In the genomic region with DNA sequence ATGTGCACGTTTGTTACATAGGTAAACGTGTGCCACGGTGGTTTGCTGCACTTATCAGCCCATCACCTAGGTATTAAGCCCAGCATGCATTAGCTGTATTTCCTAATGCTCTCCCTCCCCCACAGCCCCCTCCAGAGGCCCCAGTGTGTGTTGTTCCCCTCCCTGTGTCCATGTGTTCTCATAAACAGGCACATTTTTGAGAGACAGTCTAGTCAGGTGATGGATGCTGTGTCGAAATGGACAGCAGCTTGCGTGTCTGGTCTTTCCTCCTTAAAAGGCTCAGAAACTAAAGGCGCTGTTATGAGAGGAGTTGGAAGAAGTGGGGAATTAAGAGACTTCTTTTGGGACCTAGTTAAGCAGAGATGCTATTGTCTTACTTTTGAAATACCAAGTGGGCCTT, we compare ENCODE assay signal across 24 cellular contexts.
"Had no signal": no experiment of that assay in that cellular context is flagged by ENCODE, and none has a peak within 500 bp of the region (broad histone marks: within the 10 kb centered on the region; RNA-seq: fewer than 3 reads in every experiment).

No MANE protein-coding gene starts in this region.

- DNase-seq: activated gamma-delta T cell treated with Interleukin-2 at 50 U/mL for 16 hours; activated T-cell treated with anti-CD3 and anti-CD28 coated beads, Interleukin-2, amount 50 U/mL, for 1 hour; colonic mucosa; dorsolateral prefrontal cortex; effector memory CD8-positive, alpha-beta T cell; esophagus squamous epithelium; heart right ventricle; kidney; mammary epithelial cell; midbrain; natural killer cell; ovary; psoas muscle; stimulated activated CD4-positive, alpha-beta T cell treated with anti-CD3 and anti-CD28 coated beads, Interleukin-1b, Interleukin-23, amount 100 ng/mL, for 48 hours; substantia nigra; T-cell; thyroid gland had no signal

- H3K4me1 ChIP-seq: colonic mucosa, esophagus squamous epithelium, heart right ventricle, right atrium auricular region, thyroid gland had no signal

- H3K4me3 ChIP-seq: colonic mucosa, dorsolateral prefrontal cortex, esophagus squamous epithelium, heart right ventricle, ovary, psoas muscle, right atrium auricular region, thyroid gland had no signal

- H3K27ac ChIP-seq: colonic mucosa, dorsolateral prefrontal cortex, esophagus squamous epithelium, heart right ventricle, neutrophil, ovary, psoas muscle, right atrium auricular region, thyroid gland had no signal

- H3K27me3 Mint-ChIP-seq: activated naive CD4-positive, alpha-beta T cell treated with anti-CD3 and anti-CD28 coated beads, Interleukin-2, amount 50 U/mL, for 24 hours; central memory CD8-positive, alpha-beta T cell; effector memory CD8-positive, alpha-beta T cell; stimulated activated naive CD8-positive, alpha-beta T cell treated with anti-CD3 and anti-CD28 coated beads, Interleukin-15, Interleukin-2, amounts not matched to agents 100 ng/mL and 50 ng/mL, for 24 hours; T-cell had no signal

- H3K4me1 Mint-ChIP-seq: activated naive CD4-positive, alpha-beta T cell treated with anti-CD3 and anti-CD28 coated beads, Interleukin-2, amount 50 U/mL, for 24 hours; central memory CD8-positive, alpha-beta T cell; natural killer cell; T-cell had no signal

- H3K27ac Mint-ChIP-seq: activated naive CD4-positive, alpha-beta T cell treated with anti-CD3 and anti-CD28 coated beads, Interleukin-2, amount 50 U/mL, for 24 hours; effector memory CD8-positive, alpha-beta T cell; natural killer cell; stimulated activated naive CD8-positive, alpha-beta T cell treated with anti-CD3 and anti-CD28 coated beads, Interleukin-15, Interleukin-2, amounts not matched to agents 100 ng/mL and 50 ng/mL, for 24 hours; T-cell; WTC11 had no signal

- H3K4me3 Mint-ChIP-seq: activated naive CD4-positive, alpha-beta T cell treated with anti-CD3 and anti-CD28 coated beads, Interleukin-2, amount 50 U/mL, for 24 hours; central memory CD8-positive, alpha-beta T cell; effector memory CD8-positive, alpha-beta T cell; natural killer cell; stimulated activated naive CD8-positive, alpha-beta T cell treated with anti-CD3 and anti-CD28 coated beads, Interleukin-15, Interleukin-2, amounts not matched to agents 100 ng/mL and 50 ng/mL, for 24 hours; T-cell; WTC11 had no signal

- H3K36me3 ChIP-seq: colonic mucosa, esophagus squamous epithelium, heart right ventricle, neutrophil, ovary, right atrium auricular region, thyroid gland had no signal

- H3K9me3 Mint-ChIP-seq: activated naive CD4-positive, alpha-beta T cell treated with anti-CD3 and anti-CD28 coated beads, Interleukin-2, amount 50 U/mL, for 24 hours; central memory CD8-positive, alpha-beta T cell; effector memory CD8-positive, alpha-beta T cell; natural killer cell; stimulated activated naive CD8-positive, alpha-beta T cell treated with anti-CD3 and anti-CD28 coated beads, Interleukin-15, Interleukin-2, amounts not matched to agents 100 ng/mL and 50 ng/mL, for 24 hours; T-cell; WTC11 had no signal

- ATAC-seq: effector memory CD8-positive, alpha-beta T cell; heart right ventricle; left lobe of liver; natural killer cell; psoas muscle; T-cell; WTC11 had no signal

- H3K9me3 ChIP-seq: colonic mucosa, esophagus squamous epithelium, heart right ventricle, neutrophil, ovary, psoas muscle, right atrium auricular region, thyroid gland had no signal

- H3K36me3 Mint-ChIP-seq: activated naive CD4-positive, alpha-beta T cell treated with anti-CD3 and anti-CD28 coated beads, Interleukin-2, amount 50 U/mL, for 24 hours; natural killer cell; T-cell; WTC11 had no signal

- H3K27me3 ChIP-seq: colonic mucosa, dorsolateral prefrontal cortex, esophagus squamous epithelium, heart right ventricle, neutrophil, ovary, right atrium auricular region, thyroid gland had no signal
